3 cellular contexts compared by ENCODE assay signal in the genomic region with DNA sequence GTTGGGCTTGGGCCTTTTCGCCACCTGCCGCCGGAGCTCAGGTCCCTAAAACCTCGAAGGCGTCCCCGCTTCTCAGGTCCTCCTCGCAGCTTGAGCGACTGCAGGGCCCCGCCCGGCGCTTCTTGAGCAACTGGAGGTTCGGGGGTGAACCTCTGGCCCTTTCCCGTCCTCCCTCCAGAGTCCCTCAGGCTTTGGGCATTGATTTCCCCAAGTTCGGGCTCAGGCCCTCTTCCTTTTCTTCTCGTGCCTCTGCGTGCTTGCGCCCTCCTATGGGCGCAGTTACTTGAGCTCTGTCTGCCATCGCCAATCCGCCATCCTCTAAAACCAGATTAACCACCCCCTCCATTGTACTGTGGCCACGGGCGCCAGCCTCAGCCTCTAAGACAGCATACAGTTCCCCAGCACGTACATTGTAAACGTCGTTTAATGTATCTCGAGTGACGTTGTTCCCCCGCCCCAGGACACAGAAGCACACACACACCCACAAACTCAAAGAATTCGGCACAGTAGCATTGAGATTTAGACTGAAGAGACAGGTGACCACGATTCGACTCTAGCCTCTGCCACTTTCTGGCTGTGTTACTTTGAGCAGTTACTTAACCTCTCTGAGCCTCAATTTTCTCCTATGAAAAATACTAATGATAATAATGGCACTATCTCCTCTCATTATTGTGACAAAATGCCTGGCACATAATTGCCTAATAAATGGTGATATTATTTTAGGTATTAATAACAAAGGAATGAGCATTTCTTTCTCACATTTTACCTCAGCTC.
TF ChIP-seq lines count a peak whose summit lies in the region.

No MANE protein-coding gene starts in this region.

TF ChIP-seq in A549, 52 proteins besides CTCF, POLR2A, EP300 and RAD21 (continues in another document):
- TF ChIP-seq HOXB5 (CRISPR knock-in tag; IDR thresholded peaks at IDR 0.05) (no peak), HEYL (CRISPR knock-in tag; IDR thresholded peaks at IDR 0.05) (no peak), FOSL2 (IDR thresholded peaks at IDR 0.05) (no peak), FOSL2 (CRISPR knock-in tag; IDR thresholded peaks at IDR 0.05) (no peak), RCOR1 (IDR thresholded peaks at IDR 0.05; ENCODE audit: low read depth, low read length) (no peak), CEBPB (IDR thresholded peaks at IDR 0.05) (0 out of 4 replicates have a peak, but pooled peaks of 1 of the 2 experiments have one; percentile 20), FOSB (CRISPR knock-in tag; IDR thresholded peaks at IDR 0.05) (no peak), KDM1A (IDR thresholded peaks at IDR 0.05; ENCODE audit: low read depth) (no peak), SMC3 (IDR thresholded peaks at IDR 0.05) (peak; percentile 49; the same call in 2 of the 3 replicates), NFE2L2 (conservative IDR thresholded peaks at IDR 0.05; ENCODE audit: low read length) (no peak), MYC (IDR thresholded peaks at IDR 0.05; ENCODE audit: borderline replicate concordance, low read length) (no peak), RARB (CRISPR knock-in tag; IDR thresholded peaks at IDR 0.05) (no peak), EHF (CRISPR knock-in tag; IDR thresholded peaks at IDR 0.05) (no peak), PHF8 (IDR thresholded peaks at IDR 0.05; ENCODE audit: borderline replicate concordance, low read depth) (no peak; the same call in 1 of the 2 replicates), FOXS1 (CRISPR knock-in tag; IDR thresholded peaks at IDR 0.05) (no peak), NPAS2 (CRISPR knock-in tag; IDR thresholded peaks at IDR 0.05; ENCODE audit: borderline replicate concordance) (no peak), CHD2 (IDR thresholded peaks at IDR 0.05; ENCODE audit: low read length, partially characterized antibody) (no peak), NR3C1 (IDR thresholded peaks at IDR 0.05) (no peak), CHD4 (IDR thresholded peaks at IDR 0.05; ENCODE audit: borderline replicate concordance) (no peak), HDAC2 (IDR thresholded peaks at IDR 0.05) (0 out of 2 replicates have a peak, but pooled peaks have one; percentile 22), JUN (IDR thresholded peaks at IDR 0.05) (no peak; a peak in 1 of 5 replicates), KDM5A (IDR thresholded peaks at IDR 0.05) (no peak), CBX2 (IDR thresholded peaks at IDR 0.05; ENCODE audit: borderline replicate concordance, low read depth) (no peak), HOXB13 (CRISPR knock-in tag; IDR thresholded peaks at IDR 0.05; ENCODE audit: low read depth) (peak; percentile 39; the same call in 1 of the 2 replicates), ZSCAN20 (CRISPR knock-in tag; IDR thresholded peaks at IDR 0.05) (no peak), ZC3H11A (IDR thresholded peaks at IDR 0.05) (no peak), ZFP36 (IDR thresholded peaks at IDR 0.05; ENCODE audit: borderline replicate concordance, partially characterized antibody) (peak; percentile 72), GATA3 (IDR thresholded peaks at IDR 0.05; ENCODE audit: borderline replicate concordance) (no peak)
- TF ChIP-seq, protein P1, sequence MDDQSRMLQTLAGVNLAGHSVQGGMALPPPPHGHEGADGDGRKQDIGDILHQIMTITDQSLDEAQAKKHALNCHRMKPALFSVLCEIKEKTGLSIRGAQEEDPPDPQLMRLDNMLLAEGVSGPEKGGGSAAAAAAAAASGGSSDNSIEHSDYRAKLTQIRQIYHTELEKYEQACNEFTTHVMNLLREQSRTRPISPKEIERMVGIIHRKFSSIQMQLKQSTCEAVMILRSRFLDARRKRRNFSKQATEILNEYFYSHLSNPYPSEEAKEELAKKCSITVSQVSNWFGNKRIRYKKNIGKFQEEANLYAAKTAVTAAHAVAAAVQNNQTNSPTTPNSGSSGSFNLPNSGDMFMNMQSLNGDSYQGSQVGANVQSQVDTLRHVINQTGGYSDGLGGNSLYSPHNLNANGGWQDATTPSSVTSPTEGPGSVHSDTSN (IDR thresholded peaks at IDR 0.05): no peak
- TF ChIP-seq, protein P2, sequence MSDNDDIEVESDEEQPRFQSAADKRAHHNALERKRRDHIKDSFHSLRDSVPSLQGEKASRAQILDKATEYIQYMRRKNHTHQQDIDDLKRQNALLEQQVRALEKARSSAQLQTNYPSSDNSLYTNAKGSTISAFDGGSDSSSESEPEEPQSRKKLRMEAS (IDR thresholded peaks at IDR 0.05): peak; percentile 51; the same call in 1 of the 2 replicates

TF ChIP-seq in GM12891, 5 proteins besides CTCF, POLR2A, EP300 and RAD21:
- TF ChIP-seq TAF1 (IDR thresholded peaks at IDR 0.05; ENCODE audit: low read depth, low read length) (no peak), POLR2AphosphoS5 (IDR thresholded peaks at IDR 0.05; ENCODE audit: low read depth, low read length) (no peak), SPI1 (IDR thresholded peaks at IDR 0.05; ENCODE audit: low read depth, low read length) (no peak), POU2F2 (IDR thresholded peaks at IDR 0.05; ENCODE audit: low read depth, low read length) (no peak; the same call in 1 of the 2 replicates), PAX5 (IDR thresholded peaks at IDR 0.05; ENCODE audit: insufficient read depth, low read length, severe bottlenecking) (no peak)

TF ChIP-seq in HepG2, 621 proteins besides CTCF, POLR2A, EP300 and RAD21 (continues in another document):
- TF ChIP-seq ZFY (CRISPR knock-in tag; IDR thresholded peaks at IDR 0.05) (peak; percentile 55), DPF2 (CRISPR knock-in tag; IDR thresholded peaks at IDR 0.05; ENCODE audit: borderline replicate concordance, low read depth) (no peak), NFE2L2 (IDR thresholded peaks at IDR 0.05; ENCODE audit: low read length) (no peak), EED (CRISPR knock-in tag; IDR thresholded peaks at IDR 0.05) (no peak), NFIC (IDR thresholded peaks at IDR 0.05; ENCODE audit: low read length) (no peak), ZNF616 (CRISPR knock-in tag; IDR thresholded peaks at IDR 0.05; ENCODE audit: low read depth) (no peak), ZNF24 (IDR thresholded peaks at IDR 0.05) (no peak), ZNF552 (CRISPR knock-in tag; IDR thresholded peaks at IDR 0.05; ENCODE audit: borderline replicate concordance) (no peak), ZNF768 (CRISPR knock-in tag; IDR thresholded peaks at IDR 0.05) (peak; percentile 69), ZNF720 (CRISPR knock-in tag; IDR thresholded peaks at IDR 0.05) (no peak), ETV6 (CRISPR knock-in tag; conservative IDR thresholded peaks at IDR 0.05) (0 out of 2 replicates have a peak, but pooled peaks have one; percentile 20), SRY (CRISPR knock-in tag; IDR thresholded peaks at IDR 0.05) (no peak)
- TF ChIP-seq, protein P3, sequence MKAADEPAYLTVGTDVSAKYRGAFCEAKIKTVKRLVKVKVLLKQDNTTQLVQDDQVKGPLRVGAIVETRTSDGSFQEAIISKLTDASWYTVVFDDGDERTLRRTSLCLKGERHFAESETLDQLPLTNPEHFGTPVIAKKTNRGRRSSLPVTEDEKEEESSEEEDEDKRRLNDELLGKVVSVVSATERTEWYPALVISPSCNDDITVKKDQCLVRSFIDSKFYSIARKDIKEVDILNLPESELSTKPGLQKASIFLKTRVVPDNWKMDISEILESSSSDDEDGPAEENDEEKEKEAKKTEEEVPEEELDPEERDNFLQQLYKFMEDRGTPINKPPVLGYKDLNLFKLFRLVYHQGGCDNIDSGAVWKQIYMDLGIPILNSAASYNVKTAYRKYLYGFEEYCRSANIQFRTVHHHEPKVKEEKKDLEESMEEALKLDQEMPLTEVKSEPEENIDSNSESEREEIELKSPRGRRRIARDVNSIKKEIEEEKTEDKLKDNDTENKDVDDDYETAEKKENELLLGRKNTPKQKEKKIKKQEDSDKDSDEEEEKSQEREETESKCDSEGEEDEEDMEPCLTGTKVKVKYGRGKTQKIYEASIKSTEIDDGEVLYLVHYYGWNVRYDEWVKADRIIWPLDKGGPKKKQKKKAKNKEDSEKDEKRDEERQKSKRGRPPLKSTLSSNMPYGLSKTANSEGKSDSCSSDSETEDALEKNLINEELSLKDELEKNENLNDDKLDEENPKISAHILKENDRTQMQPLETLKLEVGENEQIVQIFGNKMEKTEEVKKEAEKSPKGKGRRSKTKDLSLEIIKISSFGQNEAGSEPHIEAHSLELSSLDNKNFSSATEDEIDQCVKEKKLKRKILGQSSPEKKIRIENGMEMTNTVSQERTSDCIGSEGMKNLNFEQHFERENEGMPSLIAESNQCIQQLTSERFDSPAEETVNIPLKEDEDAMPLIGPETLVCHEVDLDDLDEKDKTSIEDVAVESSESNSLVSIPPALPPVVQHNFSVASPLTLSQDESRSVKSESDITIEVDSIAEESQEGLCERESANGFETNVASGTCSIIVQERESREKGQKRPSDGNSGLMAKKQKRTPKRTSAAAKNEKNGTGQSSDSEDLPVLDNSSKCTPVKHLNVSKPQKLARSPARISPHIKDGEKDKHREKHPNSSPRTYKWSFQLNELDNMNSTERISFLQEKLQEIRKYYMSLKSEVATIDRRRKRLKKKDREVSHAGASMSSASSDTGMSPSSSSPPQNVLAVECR (CRISPR knock-in tag; IDR thresholded peaks at IDR 0.05; ENCODE audit: borderline replicate concordance): 0 out of 2 replicates have a peak, but pooled peaks have one; percentile 11
- TF ChIP-seq, protein P4, sequence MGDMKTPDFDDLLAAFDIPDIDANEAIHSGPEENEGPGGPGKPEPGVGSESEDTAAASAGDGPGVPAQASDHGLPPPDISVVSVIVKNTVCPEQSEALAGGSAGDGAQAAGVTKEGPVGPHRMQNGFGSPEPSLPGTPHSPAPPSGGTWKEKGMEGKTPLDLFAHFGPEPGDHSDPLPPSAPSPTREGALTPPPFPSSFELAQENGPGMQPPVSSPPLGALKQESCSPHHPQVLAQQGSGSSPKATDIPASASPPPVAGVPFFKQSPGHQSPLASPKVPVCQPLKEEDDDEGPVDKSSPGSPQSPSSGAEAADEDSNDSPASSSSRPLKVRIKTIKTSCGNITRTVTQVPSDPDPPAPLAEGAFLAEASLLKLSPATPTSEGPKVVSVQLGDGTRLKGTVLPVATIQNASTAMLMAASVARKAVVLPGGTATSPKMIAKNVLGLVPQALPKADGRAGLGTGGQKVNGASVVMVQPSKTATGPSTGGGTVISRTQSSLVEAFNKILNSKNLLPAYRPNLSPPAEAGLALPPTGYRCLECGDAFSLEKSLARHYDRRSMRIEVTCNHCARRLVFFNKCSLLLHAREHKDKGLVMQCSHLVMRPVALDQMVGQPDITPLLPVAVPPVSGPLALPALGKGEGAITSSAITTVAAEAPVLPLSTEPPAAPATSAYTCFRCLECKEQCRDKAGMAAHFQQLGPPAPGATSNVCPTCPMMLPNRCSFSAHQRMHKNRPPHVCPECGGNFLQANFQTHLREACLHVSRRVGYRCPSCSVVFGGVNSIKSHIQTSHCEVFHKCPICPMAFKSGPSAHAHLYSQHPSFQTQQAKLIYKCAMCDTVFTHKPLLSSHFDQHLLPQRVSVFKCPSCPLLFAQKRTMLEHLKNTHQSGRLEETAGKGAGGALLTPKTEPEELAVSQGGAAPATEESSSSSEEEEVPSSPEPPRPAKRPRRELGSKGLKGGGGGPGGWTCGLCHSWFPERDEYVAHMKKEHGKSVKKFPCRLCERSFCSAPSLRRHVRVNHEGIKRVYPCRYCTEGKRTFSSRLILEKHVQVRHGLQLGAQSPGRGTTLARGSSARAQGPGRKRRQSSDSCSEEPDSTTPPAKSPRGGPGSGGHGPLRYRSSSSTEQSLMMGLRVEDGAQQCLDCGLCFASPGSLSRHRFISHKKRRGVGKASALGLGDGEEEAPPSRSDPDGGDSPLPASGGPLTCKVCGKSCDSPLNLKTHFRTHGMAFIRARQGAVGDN (CRISPR knock-in tag; IDR thresholded peaks at IDR 0.05): peak; percentile 77
- TF ChIP-seq, protein P5, sequence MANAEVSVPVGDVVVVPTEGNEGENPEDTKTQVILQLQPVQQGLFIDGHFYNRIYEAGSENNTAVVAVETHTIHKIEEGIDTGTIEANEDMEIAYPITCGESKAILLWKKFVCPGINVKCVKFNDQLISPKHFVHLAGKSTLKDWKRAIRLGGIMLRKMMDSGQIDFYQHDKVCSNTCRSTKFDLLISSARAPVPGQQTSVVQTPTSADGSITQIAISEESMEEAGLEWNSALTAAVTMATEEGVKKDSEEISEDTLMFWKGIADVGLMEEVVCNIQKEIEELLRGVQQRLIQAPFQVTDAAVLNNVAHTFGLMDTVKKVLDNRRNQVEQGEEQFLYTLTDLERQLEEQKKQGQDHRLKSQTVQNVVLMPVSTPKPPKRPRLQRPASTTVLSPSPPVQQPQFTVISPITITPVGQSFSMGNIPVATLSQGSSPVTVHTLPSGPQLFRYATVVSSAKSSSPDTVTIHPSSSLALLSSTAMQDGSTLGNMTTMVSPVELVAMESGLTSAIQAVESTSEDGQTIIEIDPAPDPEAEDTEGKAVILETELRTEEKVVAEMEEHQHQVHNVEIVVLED (CRISPR knock-in tag; IDR thresholded peaks at IDR 0.05; ENCODE audit: borderline replicate concordance): no peak
- TF ChIP-seq, protein P6, sequence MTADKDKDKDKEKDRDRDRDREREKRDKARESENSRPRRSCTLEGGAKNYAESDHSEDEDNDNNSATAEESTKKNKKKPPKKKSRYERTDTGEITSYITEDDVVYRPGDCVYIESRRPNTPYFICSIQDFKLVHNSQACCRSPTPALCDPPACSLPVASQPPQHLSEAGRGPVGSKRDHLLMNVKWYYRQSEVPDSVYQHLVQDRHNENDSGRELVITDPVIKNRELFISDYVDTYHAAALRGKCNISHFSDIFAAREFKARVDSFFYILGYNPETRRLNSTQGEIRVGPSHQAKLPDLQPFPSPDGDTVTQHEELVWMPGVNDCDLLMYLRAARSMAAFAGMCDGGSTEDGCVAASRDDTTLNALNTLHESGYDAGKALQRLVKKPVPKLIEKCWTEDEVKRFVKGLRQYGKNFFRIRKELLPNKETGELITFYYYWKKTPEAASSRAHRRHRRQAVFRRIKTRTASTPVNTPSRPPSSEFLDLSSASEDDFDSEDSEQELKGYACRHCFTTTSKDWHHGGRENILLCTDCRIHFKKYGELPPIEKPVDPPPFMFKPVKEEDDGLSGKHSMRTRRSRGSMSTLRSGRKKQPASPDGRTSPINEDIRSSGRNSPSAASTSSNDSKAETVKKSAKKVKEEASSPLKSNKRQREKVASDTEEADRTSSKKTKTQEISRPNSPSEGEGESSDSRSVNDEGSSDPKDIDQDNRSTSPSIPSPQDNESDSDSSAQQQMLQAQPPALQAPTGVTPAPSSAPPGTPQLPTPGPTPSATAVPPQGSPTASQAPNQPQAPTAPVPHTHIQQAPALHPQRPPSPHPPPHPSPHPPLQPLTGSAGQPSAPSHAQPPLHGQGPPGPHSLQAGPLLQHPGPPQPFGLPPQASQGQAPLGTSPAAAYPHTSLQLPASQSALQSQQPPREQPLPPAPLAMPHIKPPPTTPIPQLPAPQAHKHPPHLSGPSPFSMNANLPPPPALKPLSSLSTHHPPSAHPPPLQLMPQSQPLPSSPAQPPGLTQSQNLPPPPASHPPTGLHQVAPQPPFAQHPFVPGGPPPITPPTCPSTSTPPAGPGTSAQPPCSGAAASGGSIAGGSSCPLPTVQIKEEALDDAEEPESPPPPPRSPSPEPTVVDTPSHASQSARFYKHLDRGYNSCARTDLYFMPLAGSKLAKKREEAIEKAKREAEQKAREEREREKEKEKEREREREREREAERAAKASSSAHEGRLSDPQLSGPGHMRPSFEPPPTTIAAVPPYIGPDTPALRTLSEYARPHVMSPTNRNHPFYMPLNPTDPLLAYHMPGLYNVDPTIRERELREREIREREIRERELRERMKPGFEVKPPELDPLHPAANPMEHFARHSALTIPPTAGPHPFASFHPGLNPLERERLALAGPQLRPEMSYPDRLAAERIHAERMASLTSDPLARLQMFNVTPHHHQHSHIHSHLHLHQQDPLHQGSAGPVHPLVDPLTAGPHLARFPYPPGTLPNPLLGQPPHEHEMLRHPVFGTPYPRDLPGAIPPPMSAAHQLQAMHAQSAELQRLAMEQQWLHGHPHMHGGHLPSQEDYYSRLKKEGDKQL (CRISPR knock-in tag; IDR thresholded peaks at IDR 0.05; ENCODE audit: low read depth): no peak
- TF ChIP-seq, protein P7, sequence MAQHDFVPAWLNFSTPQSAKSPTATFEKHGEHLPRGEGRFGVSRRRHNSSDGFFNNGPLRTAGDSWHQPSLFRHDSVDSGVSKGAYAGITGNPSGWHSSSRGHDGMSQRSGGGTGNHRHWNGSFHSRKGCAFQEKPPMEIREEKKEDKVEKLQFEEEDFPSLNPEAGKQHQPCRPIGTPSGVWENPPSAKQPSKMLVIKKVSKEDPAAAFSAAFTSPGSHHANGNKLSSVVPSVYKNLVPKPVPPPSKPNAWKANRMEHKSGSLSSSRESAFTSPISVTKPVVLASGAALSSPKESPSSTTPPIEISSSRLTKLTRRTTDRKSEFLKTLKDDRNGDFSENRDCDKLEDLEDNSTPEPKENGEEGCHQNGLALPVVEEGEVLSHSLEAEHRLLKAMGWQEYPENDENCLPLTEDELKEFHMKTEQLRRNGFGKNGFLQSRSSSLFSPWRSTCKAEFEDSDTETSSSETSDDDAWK (CRISPR knock-in tag; IDR thresholded peaks at IDR 0.05): no peak
